Comparison of ENCODE assay signal across 15 cellular contexts in genomic region chrX:112668476-112669404, GRCh38. TPM values are rescaled to one million over a fixed set of nuclear protein-coding genes. Genes with fewer than 3 reads are reported as not detected.
DNase-seq lines count a peak whose midpoint lies in the region; ATAC-seq and TF ChIP-seq lines count a peak whose summit lies in the region.
"Had no signal": no experiment of that assay in that cellular context is flagged by ENCODE, and none has a peak within 500 bp of the region (broad histone marks: within the 10 kb centered on the region; RNA-seq: fewer than 3 reads in every experiment).

No MANE protein-coding gene starts in this region.

- H3K27ac ChIP-seq in gastrocnemius medialis: peak overlapping the region in 1 of 4 donors; percentile 20
- H3K27ac ChIP-seq in testis: no peak overlapping the region
- H3K27ac ChIP-seq: parathyroid adenoma, tibial nerve had no signal

- TF ChIP-seq CTCF in gastrocnemius medialis (IDR thresholded peaks at IDR 0.05 in 4 of 5, conservative IDR thresholded peaks at IDR 0.05 in 1 of 5) (no peak), testis (IDR thresholded peaks at IDR 0.05) (no peak), lower leg skin (IDR thresholded peaks at IDR 0.05) (no peak)

- peaks cover 47% of the 10 kb centered on the region for H3K27me3 Mint-ChIP-seq in activated T-cell treated with anti-CD3 and anti-CD28 coated beads, Interleukin-2, amount 50 U/mL, for 72 hours (ENCODE audit: low read depth)

- no peaks in the 10 kb centered on the region for H3K4me1 Mint-ChIP-seq in activated T-cell treated with anti-CD3 and anti-CD28 coated beads, Interleukin-2, amount 50 U/mL, for 72 hours (ENCODE audit: low read depth)

- H3K36me3 ChIP-seq in gastrocnemius medialis (no peaks in the 10 kb centered on the region), testis (ENCODE audit: low read depth, missing control alignments) (no peaks in the 10 kb centered on the region)
- H3K36me3 ChIP-seq: tibial nerve had no signal

- peak; percentile 56 for ATAC-seq in Right ventricle myocardium inferior
- ATAC-seq in HG02588 (IDR thresholded peaks at IDR 0.05; ENCODE audit: unreplicated experiment): peak; percentile 40
- ATAC-seq in gastrocnemius medialis: peak; percentile 96 to 97
- ATAC-seq in activated T-cell treated with anti-CD3 and anti-CD28 coated beads, Interleukin-2, amount 50 U/mL, for 72 hours (replicated peaks in 1 of 2): no peak

- H3K9me3 Mint-ChIP-seq in activated T-cell treated with anti-CD3 and anti-CD28 coated beads, Interleukin-2, amount 50 U/mL, for 72 hours: no peaks in the 10 kb centered on the region

- H3K36me3 Mint-ChIP-seq in activated T-cell treated with anti-CD3 and anti-CD28 coated beads, Interleukin-2, amount 50 U/mL, for 72 hours (ENCODE audit: insufficient read depth in 2 of 2): peaks cover 0 to 2% of the 10 kb centered on the region in 2 donors

- intact Hi-C loops in Right ventricle myocardium inferior (cut with DNase I): no loop called here
- intact Hi-C loops in cardiac septum (cut with DNase I): no loop called here
- intact Hi-C loops in gastrocnemius medialis (cut with DNase I; ENCODE audit: low total_unique reads): no loop called here
- intact Hi-C loops in testis (cut with DNase I; ENCODE audit: low total_unique reads): no loop called here
- intact Hi-C loops in lower leg skin (cut with DNase I; ENCODE audit: low total_unique reads): no loop called here

- in situ Hi-C loops in gastrocnemius medialis (cut with MboI; ENCODE audit: low sequenced_read_pairs in 4 of 4): no loop called here

- 71 to 81% methylated on average over 4 to 5 of the region's 5 CpGs for WGBS in testis, 2 donors
- 56 to 70% methylated on average over 5 of the region's 5 CpGs for WGBS in lower leg skin, 2 donors

- H3K9me3 ChIP-seq in gastrocnemius medialis (no peaks in the 10 kb centered on the region), testis (no peaks in the 10 kb centered on the region)
- H3K9me3 ChIP-seq: tibial nerve had no signal

- H3K4me1 ChIP-seq in gastrocnemius medialis (peaks cover 0 to 4% of the 10 kb centered on the region in 2 donors), testis (no peaks in the 10 kb centered on the region)
- H3K4me1 ChIP-seq: parathyroid adenoma, tibial nerve had no signal

- no peak overlapping the region for H3K4me3 ChIP-seq in gastrocnemius medialis
- no peak overlapping the region for H3K4me3 ChIP-seq in testis
- H3K4me3 ChIP-seq in lower leg skin (ENCODE audit: low read depth, poor library complexity, severe bottlenecking): no peak overlapping the region
- H3K4me3 ChIP-seq: tibial nerve had no signal

- H3K27me3 ChIP-seq in gastrocnemius medialis (no peaks in the 10 kb centered on the region), testis (no peaks in the 10 kb centered on the region)

- TF ChIP-seq POLR2A in gastrocnemius medialis (IDR thresholded peaks at IDR 0.05) (no peak), testis (IDR thresholded peaks at IDR 0.05) (no peak), lower leg skin (IDR thresholded peaks at IDR 0.05) (no peak)

- H3K4me3 Mint-ChIP-seq in activated T-cell treated with anti-CD3 and anti-CD28 coated beads, Interleukin-2, amount 50 U/mL, for 72 hours: no peak overlapping the region

- H3K27ac Mint-ChIP-seq in activated T-cell treated with anti-CD3 and anti-CD28 coated beads, Interleukin-2, amount 50 U/mL, for 72 hours: no peak overlapping the region

- DNase-seq in Right ventricle myocardium inferior (ENCODE audit: missing footprints): no peak
- DNase-seq in cardiac septum (ENCODE audit: low spot score): no peak
- peak; percentile 52 for DNase-seq in NCI-H82 treated with DMSO at 0.1 percent for 48 hours (lab: John Stamatoyannopoulos, UW; ENCODE audit: unreplicated experiment)
- peak in 1 of 2 donors; percentile 29 for DNase-seq in gastrocnemius medialis
- no peak for DNase-seq in testis
- DNase-seq in lower leg skin (ENCODE audit: low spot score in 2 of 2): no peak
- DNase-seq in activated T-cell treated with anti-CD3 and anti-CD28 coated beads, Interleukin-2, amount 50 U/mL, for 72 hours: no peak
- DNase-seq: activated gamma-delta T cell; islet precursor cell; NCI-H1694; stimulated activated CD4-positive, alpha-beta T cell treated with anti-CD3 and anti-CD28 coated beads, Interleukin-15, amount 100 ng/mL, for 24 hours had no signal

RNA-seq across cellular contexts. Expression of gene LHFPL1, which starts 11.0 kb away (rescaled TPM):
- total RNA-seq in Right ventricle myocardium inferior (0.14 TPM), cardiac septum (0.19 TPM), gastrocnemius medialis (under 1 TPM in 1 of 4 donors, not detected in 3; 0.29 TPM), testis (under 1 TPM; 0.39 to 0.43 TPM), lower leg skin (under 1 TPM in 1 of 4 donors, not detected in 3; 0.34 TPM)
- polyA plus RNA-seq in testis (ENCODE audit: insufficient read depth, low read depth, low replicate concordance): 0.18 TPM
- total RNA-seq in activated T-cell treated with anti-CD3 and anti-CD28 coated beads, Interleukin-2, amount 50 U/mL, for 72 hours: under 1 TPM in 1 of 2 donors, not detected in 1; 0.28 TPM
- total RNA-seq: A172, tibial nerve had no signal

Comparison
In these comparisons a context has a peak if more than half of its experiments do, and no peak if none do; other contexts are left out.
1. ATAC-seq: peak in Right ventricle myocardium inferior (single experiment), HG02588 (single experiment) and gastrocnemius medialis (2 of 2); none in activated T-cell treated with anti-CD3 and anti-CD28 coated beads, Interleukin-2, amount 50 U/mL, for 72 hours (0 of 2).